27 cellular contexts compared by ENCODE assay signal in the genomic region with DNA sequence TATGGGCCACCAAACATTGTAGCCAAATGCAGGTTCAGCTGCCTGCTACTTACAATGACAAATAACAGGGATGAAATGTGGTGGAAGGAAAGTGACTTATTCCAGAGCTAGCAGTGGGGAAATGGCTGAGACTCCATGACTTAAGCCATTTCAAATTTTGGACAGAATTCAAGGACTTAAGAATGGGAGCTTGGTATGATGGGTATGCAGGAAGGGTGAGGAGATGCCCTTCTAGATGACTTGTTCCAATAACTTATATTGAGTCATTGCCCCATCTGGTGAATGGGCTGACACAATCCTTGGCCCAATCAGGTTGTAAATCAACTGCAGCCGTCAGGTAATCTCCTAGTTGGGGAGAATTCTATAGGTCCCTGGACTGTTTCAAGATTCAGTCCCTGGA.
A peak's percentile ranks its signal among the peaks of the same experiment; 100 is the strongest.
DNase-seq lines count a peak whose midpoint lies in the region; ATAC-seq, FAIRE-seq and TF ChIP-seq lines count a peak whose summit lies in the region.
"Had no signal": no experiment of that assay in that cellular context is flagged by ENCODE, and none has a peak within 500 bp of the region (broad histone marks: within the 10 kb centered on the region; RNA-seq: fewer than 3 reads in every experiment).

No MANE protein-coding gene starts in this region.

- no peaks in the 10 kb centered on the region for H3K79me1 ChIP-seq in mesenchymal stem cell (replicated peaks; ENCODE audit: low read length, poor library complexity, severe bottlenecking)

- H4K20me1 ChIP-seq in astrocyte (ENCODE audit: insufficient read depth, low read length), result no peaks in the 10 kb centered on the region

- H2AFZ ChIP-seq in astrocyte (ENCODE audit: low read depth, low read length) (no peak overlapping the region), mesenchymal stem cell (ENCODE audit: low read depth, low read length) (no peak overlapping the region)
- H2AFZ ChIP-seq: hepatocyte had no signal

- H3K79me2 ChIP-seq in astrocyte (ENCODE audit: insufficient read depth, low read length), result no peaks in the 10 kb centered on the region
- H3K79me2 ChIP-seq: hepatocyte had no signal

- H3K4me2 ChIP-seq in astrocyte (ENCODE audit: low read length) (peak overlapping the region; percentile 8), mesenchymal stem cell (ENCODE audit: low read length, poor library complexity, severe bottlenecking) (no peak overlapping the region)
- H3K4me2 ChIP-seq: hepatocyte had no signal

- H3K4ac ChIP-seq in mesenchymal stem cell (ENCODE audit: low read depth in 1 of 2, low read length in 2 of 2), result no peak overlapping the region

- H3K9me3 ChIP-seq in astrocyte (ENCODE audit: insufficient read depth, low read depth, low read length), result no peaks in the 10 kb centered on the region
- H3K9me3 ChIP-seq in mesenchymal stem cell (ENCODE audit: control insufficient read depth, low read length), result peaks cover 11% of the 10 kb centered on the region
- H3K9me3 ChIP-seq: gastrocnemius medialis, SJCRH30 had no signal

- FAIRE-seq in astrocyte (lab: Jason Lieb, UNC), result no peak
- FAIRE-seq: colon, D721Med, H1 had no signal

- no peak overlapping the region for H3K27ac ChIP-seq in astrocyte (ENCODE audit: low read depth, low read length)
- no peak overlapping the region for H3K27ac ChIP-seq in mesenchymal stem cell (ENCODE audit: low read length, poor library complexity, severe bottlenecking)
- H3K27ac ChIP-seq: hepatocyte, SJCRH30 had no signal

- no peak overlapping the region for H2BK15ac ChIP-seq in mesenchymal stem cell (ENCODE audit: low read depth, poor library complexity, severe bottlenecking)

- no peaks in the 10 kb centered on the region for H3K4me1 ChIP-seq in astrocyte (ENCODE audit: insufficient read depth, low read length)
- no peaks in the 10 kb centered on the region for H3K4me1 ChIP-seq in mesenchymal stem cell (ENCODE audit: control insufficient read depth, insufficient read depth, low read depth, low read length)
- H3K4me1 ChIP-seq: SJCRH30 had no signal

- H3K9ac ChIP-seq in astrocyte (ENCODE audit: low read length), result no peak overlapping the region
- H3K9ac ChIP-seq in mesenchymal stem cell (ENCODE audit: low read length), result no peak overlapping the region

- no peaks in the 10 kb centered on the region for H3K27me3 ChIP-seq in astrocyte (ENCODE audit: insufficient read depth, low read length)
- H3K27me3 ChIP-seq in mesenchymal stem cell (ENCODE audit: control insufficient read depth in 1 of 2, insufficient read depth in 1 of 2, low read length in 2 of 2), result no peaks in the 10 kb centered on the region
- H3K27me3 ChIP-seq: gastrocnemius medialis, hepatocyte, SJCRH30 had no signal

- no peaks in the 10 kb centered on the region for H3K36me3 Mint-ChIP-seq in astrocyte (ENCODE audit: low read depth, unreplicated experiment)
- H3K36me3 Mint-ChIP-seq: CD4-positive, CD25-positive, alpha-beta regulatory T cell; memory B cell had no signal

- H2BK5ac ChIP-seq in mesenchymal stem cell (ENCODE audit: low read depth, low read length, poor library complexity, severe bottlenecking), result no peak overlapping the region

- DNase-seq in AG09309 (ENCODE audit: low read depth), result peak; percentile 48
- DNase-seq in HS-5 (ENCODE audit: low read depth), result peak; percentile 19
- peak; percentile 70 for DNase-seq in astrocyte (ENCODE audit: low read depth)
- peak; percentile 11 for DNase-seq in mesenchymal stem cell
- no peak for DNase-seq in DMS 273 treated with DMSO at 0.1 percent for 48 hours (lab: John Stamatoyannopoulos, UW)
- DNase-seq in middle frontal gyrus (ENCODE audit: extremely low spot score, low spot score), result no peak
- no peak for DNase-seq in NCI-H2227 (lab: John Stamatoyannopoulos, UW; ENCODE audit: unreplicated experiment)
- DNase-seq: ACHN; activated CD4-positive, alpha-beta T cell treated with anti-CD3 and anti-CD28 coated beads, Interleukin-2, amount 50 U/mL, for 48 hours; activated naive CD4-positive, alpha-beta T cell treated with anti-CD3 and anti-CD28 coated beads for 36 hours; amniotic stem cell; CD4-positive, CD25-positive, alpha-beta regulatory T cell; effector memory CD8-positive, alpha-beta T cell; NCI-H1105 treated with DMSO at 0.1 percent for 48 hours; NCI-H2029; NCI-H345; NCI-H748 treated with DMSO at 0.1 percent for 48 hours; SJCRH30; stimulated activated naive CD8-positive, alpha-beta T cell treated with anti-CD3 and anti-CD28 coated beads, Interleukin-15, amount 100 ng/mL, for 72 hours had no signal

- H3K18ac ChIP-seq in mesenchymal stem cell (ENCODE audit: low read depth in 1 of 2, low read length in 2 of 2), result peak overlapping the region in 1 of 2 experiments; percentile 1

- no peak overlapping the region for H3K14ac ChIP-seq in mesenchymal stem cell (ENCODE audit: low read length in 2 of 2)

- H2BK12ac ChIP-seq in mesenchymal stem cell (ENCODE audit: low read length in 2 of 2), result no peak overlapping the region

- H3K23ac ChIP-seq in mesenchymal stem cell (ENCODE audit: low read length in 2 of 2), result no peak overlapping the region

- H3K4me3 ChIP-seq in AG09309 (ENCODE audit: control insufficient read depth, low read depth, low read length), result no peak overlapping the region
- H3K4me3 ChIP-seq in astrocyte (ENCODE audit: insufficient read depth, low read depth, low read length), result no peak overlapping the region
- no peak overlapping the region for H3K4me3 ChIP-seq in mesenchymal stem cell (ENCODE audit: insufficient read depth in 1 of 2, low read depth in 1 of 2, low read length in 2 of 2)
- H3K4me3 ChIP-seq: gastrocnemius medialis, hepatocyte, SJCRH30 had no signal

- no peak overlapping the region for H2AK5ac ChIP-seq in mesenchymal stem cell (ENCODE audit: low read length, severe bottlenecking)

- no peaks in the 10 kb centered on the region for H3K9me3 Mint-ChIP-seq in astrocyte (ENCODE audit: unreplicated experiment)
- H3K9me3 Mint-ChIP-seq: activated naive CD4-positive, alpha-beta T cell treated with anti-CD3 and anti-CD28 coated beads for 36 hours; activated T-helper 1 cell treated with anti-CD3 and anti-CD28 coated beads, Interleukin-12 subunit alpha, Interleukin-12 subunit beta, Interleukin-2, Interleukin-4 antibody, amounts not matched to agents 30 ng/mL and 10 ng/mL and 1 ng/mL, durations not matched to agents 14 hours and 24 hours and 36 hours; effector memory CD8-positive, alpha-beta T cell; memory B cell; stimulated activated naive CD8-positive, alpha-beta T cell treated with anti-CD3 and anti-CD28 coated beads, Interleukin-15, amount 100 ng/mL, for 72 hours had no signal

- ATAC-seq in HG03045 (IDR thresholded peaks at IDR 0.05; ENCODE audit: unreplicated experiment), result no peak
- ATAC-seq: effector memory CD8-positive, alpha-beta T cell; stimulated activated naive CD8-positive, alpha-beta T cell treated with anti-CD3 and anti-CD28 coated beads, Interleukin-15, amount 100 ng/mL, for 72 hours had no signal

- H3K36me3 ChIP-seq in astrocyte (ENCODE audit: insufficient read depth, low read length), result no peaks in the 10 kb centered on the region
- H3K36me3 ChIP-seq in mesenchymal stem cell (ENCODE audit: control insufficient read depth in 1 of 2, insufficient read depth in 2 of 2, low read depth in 1 of 2, low read length in 2 of 2), result no peaks in the 10 kb centered on the region
- H3K36me3 ChIP-seq: gastrocnemius medialis, SJCRH30 had no signal

- H4K8ac ChIP-seq in mesenchymal stem cell (ENCODE audit: low read length), result peak overlapping the region; percentile 42

- no peak overlapping the region for H3K27ac Mint-ChIP-seq in astrocyte (ENCODE audit: unreplicated experiment)
- H3K27ac Mint-ChIP-seq: activated naive CD4-positive, alpha-beta T cell treated with anti-CD3 and anti-CD28 coated beads for 36 hours; activated T-helper 1 cell treated with anti-CD3 and anti-CD28 coated beads, Interleukin-12 subunit alpha, Interleukin-12 subunit beta, Interleukin-2, Interleukin-4 antibody, amounts not matched to agents 30 ng/mL and 10 ng/mL and 1 ng/mL, durations not matched to agents 14 hours and 24 hours and 36 hours; CD4-positive, CD25-positive, alpha-beta regulatory T cell; effector memory CD8-positive, alpha-beta T cell; memory B cell; stimulated activated naive CD8-positive, alpha-beta T cell treated with anti-CD3 and anti-CD28 coated beads, Interleukin-15, amount 100 ng/mL, for 72 hours had no signal

- peaks cover 12% of the 10 kb centered on the region for H3K4me1 Mint-ChIP-seq in astrocyte (ENCODE audit: low read depth, unreplicated experiment)
- H3K4me1 Mint-ChIP-seq: CD4-positive, CD25-positive, alpha-beta regulatory T cell; memory B cell; stimulated activated naive CD8-positive, alpha-beta T cell treated with anti-CD3 and anti-CD28 coated beads, Interleukin-15, amount 100 ng/mL, for 72 hours had no signal

- H3K27me3 Mint-ChIP-seq in astrocyte (ENCODE audit: low read depth, unreplicated experiment), result no peaks in the 10 kb centered on the region
- H3K27me3 Mint-ChIP-seq: CD4-positive, CD25-positive, alpha-beta regulatory T cell; memory B cell; stimulated activated naive CD8-positive, alpha-beta T cell treated with anti-CD3 and anti-CD28 coated beads, Interleukin-15, amount 100 ng/mL, for 72 hours had no signal

- H2BK120ac ChIP-seq in mesenchymal stem cell (ENCODE audit: low read depth, low read length), result no peak overlapping the region

- TF ChIP-seq CTCF in AG09309 (IDR thresholded peaks at IDR 0.05; ENCODE audit: control insufficient read depth, insufficient read depth, low read depth, low read length, missing control alignments), result no peak
- no peak for TF ChIP-seq CTCF in astrocyte (IDR thresholded peaks at IDR 0.05; ENCODE audit: insufficient read depth, low read depth, low read length)

- H3K4me3 Mint-ChIP-seq in astrocyte (ENCODE audit: unreplicated experiment), result no peak overlapping the region
- H3K4me3 Mint-ChIP-seq: activated naive CD4-positive, alpha-beta T cell treated with anti-CD3 and anti-CD28 coated beads for 36 hours; activated T-helper 1 cell treated with anti-CD3 and anti-CD28 coated beads, Interleukin-12 subunit alpha, Interleukin-12 subunit beta, Interleukin-2, Interleukin-4 antibody, amounts not matched to agents 30 ng/mL and 10 ng/mL and 1 ng/mL, durations not matched to agents 14 hours and 24 hours and 36 hours; CD4-positive, CD25-positive, alpha-beta regulatory T cell; effector memory CD8-positive, alpha-beta T cell; memory B cell; stimulated activated naive CD8-positive, alpha-beta T cell treated with anti-CD3 and anti-CD28 coated beads, Interleukin-15, amount 100 ng/mL, for 72 hours had no signal

- WGBS in mesenchymal stem cell, result 33% methylated on average over 1 of the region's 1 CpG

- H4K91ac ChIP-seq in mesenchymal stem cell (ENCODE audit: low read length), result no peak overlapping the region

Comparison
In these comparisons a context has a peak if more than half of its experiments do, and no peak if none do; other contexts are left out.
1. DNase-seq: peak in AG09309 (single experiment), HS-5 (single experiment), astrocyte (single experiment) and mesenchymal stem cell (single experiment); none in DMS 273 treated with DMSO at 0.1 percent for 48 hours (single experiment), middle frontal gyrus (single experiment) and NCI-H2227 (single experiment).